ENCODE assay signal across 24 cellular contexts in the genomic region with DNA sequence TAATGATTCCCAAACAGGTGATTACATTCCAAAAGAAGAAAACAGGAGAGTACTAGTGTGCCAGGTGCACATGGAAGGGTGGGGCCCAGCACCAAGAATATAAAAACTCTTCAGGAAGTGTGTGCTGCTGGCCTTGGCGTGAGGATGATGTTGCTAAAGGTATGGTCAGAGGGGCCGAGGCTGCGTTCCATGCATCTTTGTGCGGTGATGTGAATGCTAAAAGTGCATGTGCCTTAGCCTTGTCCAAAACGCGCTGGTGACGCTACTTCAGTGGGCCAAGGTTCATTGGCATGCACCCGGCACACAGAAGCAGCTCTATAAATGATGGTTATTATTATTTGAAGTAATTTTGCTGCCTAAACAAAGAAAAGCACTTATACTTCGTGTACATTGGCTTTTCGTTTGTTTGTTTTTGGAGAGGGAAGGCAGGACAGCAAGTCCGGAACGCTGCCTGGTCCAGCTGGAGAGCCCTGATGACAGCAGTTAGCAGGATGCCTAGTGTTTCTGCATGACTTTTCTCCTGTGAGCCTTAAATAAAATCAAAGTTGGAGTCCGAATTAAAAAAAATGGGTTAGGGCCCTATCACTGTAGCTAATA. TPM values are rescaled to one million over a fixed set of nuclear protein-coding genes. Genes with fewer than 3 reads are reported as not detected.
DNase-seq lines count a peak whose midpoint lies in the region; ATAC-seq, FAIRE-seq and TF ChIP-seq lines count a peak whose summit lies in the region.
"Had no signal": no experiment of that assay in that cellular context is flagged by ENCODE, and none has a peak within 500 bp of the region (broad histone marks: within the 10 kb centered on the region; RNA-seq: fewer than 3 reads in every experiment).

No MANE protein-coding gene starts in this region.

- DNase-seq in GM23338 (ENCODE audit: low spot score) (no peak), NCI-H774 (lab: John Stamatoyannopoulos, UW) (peak; percentile 4), H1 (ENCODE audit: low read depth in 1 of 2, low spot score in 2 of 2) (no peak), osteocyte (ENCODE audit: extremely low spot score, unreplicated experiment) (no peak), NCI-H1417 treated with DMSO at 0.1 percent for 48 hours (lab: John Stamatoyannopoulos, UW) (no peak), upper lobe of left lung (no peak), NCI-H2107 (lab: John Stamatoyannopoulos, UW) (no peak)
- DNase-seq: activated B cell treated with CpG ODN at 0.5 μM for 24 hours; activated CD4-positive, alpha-beta memory T cell treated with anti-CD3 and anti-CD28 coated beads for 36 hours; activated gamma-delta T cell treated with Interleukin-2 at 50 U/mL for 16 hours; CD4-positive, alpha-beta memory T cell; dermis blood vessel endothelial cell; DMS 273 treated with DMSO at 0.1 percent for 48 hours; GDM1; head of caudate nucleus; left lung; NCI-H1092 treated with DMSO at 0.1 percent for 48 hours; NCI-H2029 treated with DMSO at 0.1 percent for 48 hours; NCI-H446 treated with DMSO at 0.1 percent for 48 hours; psoas muscle had no signal

- H2AFZ ChIP-seq in GM23338 = no peak overlapping the region
- no peak overlapping the region for H2AFZ ChIP-seq in H1 (ENCODE audit: low read length)

- no peak for TF ChIP-seq POLR2A in H1 (IDR thresholded peaks at IDR 0.05; ENCODE audit: control extremely low read depth in 1 of 2, low read depth in 2 of 2, low read length in 2 of 2)
- TF ChIP-seq POLR2A in upper lobe of left lung (IDR thresholded peaks at IDR 0.05) = no peak

- peak overlapping the region; percentile 95; the same call in 1 of the 2 replicates for H2BK15ac ChIP-seq in H1 (ENCODE audit: low read length)

- H3K4me3 Mint-ChIP-seq in GM23338 (peak overlapping the region; percentile 18; the same call in 1 of the 3 replicates), osteocyte (ENCODE audit: unreplicated experiment) (peak overlapping the region; percentile 74)
- H3K4me3 Mint-ChIP-seq: activated B cell treated with CpG ODN at 0.5 μM for 24 hours; activated CD4-positive, alpha-beta memory T cell treated with anti-CD3 and anti-CD28 coated beads for 36 hours; mesothelial cell of epicardium had no signal

- no peaks in the 10 kb centered on the region for H3K9me3 ChIP-seq in H1 (ENCODE audit: insufficient read depth in 2 of 2, low read depth in 1 of 2, low read length in 1 of 2)
- H3K9me3 ChIP-seq in upper lobe of left lung = no peaks in the 10 kb centered on the region
- H3K9me3 ChIP-seq: left lung, psoas muscle had no signal

- H3K4me2 ChIP-seq in GM23338 = peak overlapping the region; percentile 84
- peak overlapping the region; percentile 38 to 85; a peak in 3 of 4 replicates for H3K4me2 ChIP-seq in H1 (ENCODE audit: insufficient read depth in 1 of 2, low read depth in 2 of 2, low read length in 2 of 2)

- peaks cover 19% of the 10 kb centered on the region; the same call in 2 of the 3 replicates for H3K36me3 Mint-ChIP-seq in GM23338 (ENCODE audit: low read depth)
- peaks cover 44% of the 10 kb centered on the region for H3K36me3 Mint-ChIP-seq in osteocyte (ENCODE audit: unreplicated experiment)

- H3K27me3 Mint-ChIP-seq in GM23338 (ENCODE audit: insufficient read depth, low read depth, poor library complexity) (peaks cover 33% of the 10 kb centered on the region), osteocyte (ENCODE audit: unreplicated experiment) (no peaks in the 10 kb centered on the region)

- no peak for TF ChIP-seq EP300 in H1 (IDR thresholded peaks at IDR 0.05; ENCODE audit: borderline replicate concordance in 1 of 2, low read depth in 2 of 2, low read length in 2 of 2)
- TF ChIP-seq EP300 in upper lobe of left lung (IDR thresholded peaks at IDR 0.05) = no peak

- H3K79me2 ChIP-seq in GM23338 (replicated peaks; ENCODE audit: insufficient read depth) (peaks cover 6% of the 10 kb centered on the region; the same call in 1 of the 2 replicates), H1 (ENCODE audit: control insufficient read depth in 1 of 2, insufficient read depth in 2 of 2, low read length in 2 of 2) (0 out of 4 replicates have a peak, but pooled peaks cover 0 to 3% of the 10 kb centered on the region in 2 experiments)

- H4K5ac ChIP-seq in H1 (ENCODE audit: insufficient read length, low read depth, low read length) = no peak overlapping the region

- no peak for TF ChIP-seq RAD21 in H1 (IDR thresholded peaks at IDR 0.05 in 1 of 2, conservative IDR thresholded peaks at IDR 0.05 in 1 of 2; ENCODE audit: low read depth in 2 of 2, low read length in 2 of 2)

- H3K4me3 ChIP-seq in GM23338 (peak overlapping the region; percentile 33; the same call in 1 of the 2 replicates), H1 (ENCODE audit: extremely low read depth in 1 of 4, insufficient read depth in 2 of 4, low read depth in 3 of 4, low read length in 4 of 4) (peak overlapping the region in 1 of 4 experiments; percentile 70; a peak in 1 of 8 replicates), upper lobe of left lung (no peak overlapping the region)
- H3K4me3 ChIP-seq: left lung, psoas muscle had no signal

- H3K27ac Mint-ChIP-seq in GM23338 (no peak overlapping the region), osteocyte (ENCODE audit: unreplicated experiment) (no peak overlapping the region)
- H3K27ac Mint-ChIP-seq: activated B cell treated with CpG ODN at 0.5 μM for 24 hours; activated CD4-positive, alpha-beta memory T cell treated with anti-CD3 and anti-CD28 coated beads for 36 hours; CD4-positive, alpha-beta memory T cell; mesothelial cell of epicardium had no signal

- no peaks in the 10 kb centered on the region; the same call in 1 of the 2 replicates for H3K79me1 ChIP-seq in H1 (ENCODE audit: low read depth, low read length)

- peaks cover 42% of the 10 kb centered on the region for H3K4me1 Mint-ChIP-seq in GM23338
- H3K4me1 Mint-ChIP-seq in osteocyte (ENCODE audit: unreplicated experiment) = peaks cover 23% of the 10 kb centered on the region

- peak overlapping the region; percentile 61; the same call in 1 of the 2 replicates for H2BK5ac ChIP-seq in H1 (ENCODE audit: low read depth, low read length)

- H3F3A ChIP-seq in GM23338 (replicated peaks; ENCODE audit: low read depth) = peaks cover 15% of the 10 kb centered on the region

- POLR2A ChIA-PET in H1 (lab: Charles Lee; ENCODE audit: partially characterized antibody) = interaction anchor here (0.7 to 2.1 kb wide), 8 partner anchors 11 to 220 kb away, joined by 3 to 6 read pairs (median 4); no protein-coding TSS in a partner anchor

- no peak overlapping the region for H3K23ac ChIP-seq in H1 (ENCODE audit: insufficient read length)

- ATAC-seq in GM23338 = no peak
- no peak for ATAC-seq in upper lobe of left lung (ENCODE audit: low FRiP score in 2 of 2)
- ATAC-seq: left lung, SK-N-SH treated with all-trans-retinoic acid at 6 μM for 48 hours had no signal

- H3K27me3 ChIP-seq in GM23338 (ENCODE audit: insufficient read depth) = peaks cover 37% of the 10 kb centered on the region
- peaks cover 9 to 41% (median 29%) of the 10 kb centered on the region in 4 experiments for H3K27me3 ChIP-seq in H1 (replicated peaks in 1 of 4; ENCODE audit: control insufficient read depth in 3 of 4, extremely low read depth in 1 of 4, insufficient read depth in 3 of 4, low read length in 3 of 4)
- peaks cover 0 to 17% (median 9%) of the 10 kb centered on the region in 4 donors for H3K27me3 ChIP-seq in upper lobe of left lung

- 71% methylated on average over 13 of the region's 13 CpGs; no CpG with 5 or more reads in 1 of the 2 experiments for WGBS in H1 (ENCODE audit: extremely low coverage in 1 of 2, insufficient coverage in 1 of 2, insufficient read length in 1 of 2, insufficient replicate concordance in 2 of 2, low coverage in 1 of 2, low lambda C conversion rate in 2 of 2, missing lambda C conversion rate in 1 of 2), 2 experiments
- WGBS in upper lobe of left lung, 2 donors = 88 to 89% methylated on average over 13 of the region's 13 CpGs

- H2BK12ac ChIP-seq in H1 (ENCODE audit: low read depth, low read length) = peak overlapping the region; percentile 97; the same call in 1 of the 2 replicates

- no peak overlapping the region for H4K8ac ChIP-seq in H1 (ENCODE audit: extremely low read depth, insufficient read depth, low read length)

- peaks cover 43% of the 10 kb centered on the region for H3K4me1 ChIP-seq in GM23338 (ENCODE audit: insufficient read depth)
- peaks cover 6 to 29% (median 20%) of the 10 kb centered on the region in 4 experiments for H3K4me1 ChIP-seq in H1 (replicated peaks in 1 of 4; ENCODE audit: control insufficient read depth in 3 of 4, insufficient read depth in 4 of 4, low read length in 3 of 4)
- H3K4me1 ChIP-seq in upper lobe of left lung = peaks cover 25 to 33% (median 27%) of the 10 kb centered on the region in 4 donors

- H3K9me2 ChIP-seq in GM23338 (ENCODE audit: insufficient read depth) = no peaks in the 10 kb centered on the region

- H3K4ac ChIP-seq in H1 (replicated peaks; ENCODE audit: insufficient read length, low read depth, low read length) = no peak overlapping the region

- CTCF ChIA-PET in H1 (lab: Charles Lee; ENCODE audit: partially characterized antibody) = interaction anchor here (0.6 to 5.1 kb wide), 5 partner anchors 12 to 273 kb away, joined by 3 to 28 read pairs (median 4); no protein-coding TSS in a partner anchor

- peak overlapping the region; percentile 30; the same call in 1 of the 2 replicates for H2AK5ac ChIP-seq in H1 (ENCODE audit: low read depth, low read length)

- H4K91ac ChIP-seq in H1 (replicated peaks; ENCODE audit: insufficient read length, low read length) = no peak overlapping the region

- TF ChIP-seq CTCF in GM23338 (conservative IDR thresholded peaks at IDR 0.05; ENCODE audit: low read depth in 2 of 2) (no peak), H1 (IDR thresholded peaks at IDR 0.05; ENCODE audit: control extremely low read depth in 1 of 3, insufficient read depth in 1 of 3, low read depth in 1 of 3, low read length in 3 of 3) (no peak), osteocyte (IDR thresholded peaks at IDR 0.05) (no peak), upper lobe of left lung (IDR thresholded peaks at IDR 0.05) (no peak)

- H3K14ac ChIP-seq in H1 (ENCODE audit: insufficient read length) = no peak overlapping the region

- FAIRE-seq in H1 (lab: Jason Lieb, UNC) = no peak
- FAIRE-seq: HTR-8/SVneo had no signal

- no peak overlapping the region for H3K18ac ChIP-seq in H1 (ENCODE audit: extremely low read depth, low read length)

- H3K9me3 Mint-ChIP-seq in GM23338 (no peaks in the 10 kb centered on the region; the same call in 2 of the 3 replicates), osteocyte (ENCODE audit: unreplicated experiment) (no peaks in the 10 kb centered on the region)
- H3K9me3 Mint-ChIP-seq: activated B cell treated with CpG ODN at 0.5 μM for 24 hours; activated CD4-positive, alpha-beta memory T cell treated with anti-CD3 and anti-CD28 coated beads for 36 hours; CD4-positive, alpha-beta memory T cell; mesothelial cell of epicardium had no signal

- H3K23me2 ChIP-seq in H1 (ENCODE audit: low read depth, low read length) = peaks cover 8% of the 10 kb centered on the region; the same call in 1 of the 2 replicates

- H2BK120ac ChIP-seq in H1 (replicated peaks; ENCODE audit: low read depth, low read length) = no peak overlapping the region

- H4K20me1 ChIP-seq in GM23338 (replicated peaks; ENCODE audit: insufficient read depth) (no peaks in the 10 kb centered on the region; the same call in 1 of the 2 replicates), H1 (replicated peaks in 1 of 2; ENCODE audit: control insufficient read depth in 1 of 2, insufficient read depth in 2 of 2, low read length in 2 of 2) (peaks cover 2 to 13% of the 10 kb centered on the region in 2 experiments)

- H3K36me3 ChIP-seq in GM23338 (ENCODE audit: insufficient read depth) (0 out of 2 replicates have a peak, but pooled peaks cover 12% of the 10 kb centered on the region), H1 (ENCODE audit: control insufficient read depth in 2 of 4, insufficient read depth in 4 of 4, low read length in 3 of 4) (peaks cover 0 to 18% (median 10%) of the 10 kb centered on the region in 4 experiments; a peak in 6 of 8 replicates), upper lobe of left lung (peaks cover 0 to 24% (median 15%) of the 10 kb centered on the region in 4 donors)

- no peak overlapping the region for H3K9ac ChIP-seq in H1 (replicated peaks in 1 of 4; ENCODE audit: extremely low read depth in 1 of 4, low read depth in 3 of 4, low read length in 3 of 4)

- H3K56ac ChIP-seq in H1 (replicated peaks; ENCODE audit: insufficient read length, low read depth, low read length) = no peak overlapping the region

- H3K27ac ChIP-seq in GM23338 (ENCODE audit: low read depth) = 0 out of 2 replicates have a peak overlapping the region, but pooled peaks have one; percentile 4
- no peak overlapping the region for H3K27ac ChIP-seq in H1 (ENCODE audit: low read depth, low read length)
- H3K27ac ChIP-seq in upper lobe of left lung = no peak overlapping the region
- H3K27ac ChIP-seq: left lung, psoas muscle had no signal

- H2BK20ac ChIP-seq in H1 (ENCODE audit: low read length) = peak overlapping the region; percentile 43; the same call in 1 of the 2 replicates

RNA-seq across cellular contexts. Expression of a gene that starts 2.9 kb away (rescaled TPM):
- total RNA-seq in GM23338 (2014; rRNA removed; shearing (Covaris generic)) = 4.5 and 6.4 TPM in 2 replicates
- polyA plus RNA-seq in GM23338 (2016; fragmentation: Nextera tagmentation; extraction: Ambion mirVana) = 11.3 and 12.1 TPM in 2 replicates
- 10.4 and 11.5 TPM in 2 replicates for total RNA-seq in H1 (2021; fragmentation: NEBNext Ultra II Directional; extraction: Animal tissue kit (Norgen Biotek cat#: 25700))
- 4.3 and 4.6 TPM in 2 replicates for polyA plus RNA-seq in H1 (2011; rRNA removed)
- 5.4 TPM for polyA plus RNA-seq in H1 (2011; cell fraction: cytosol; rRNA removed)
- polyA plus RNA-seq in H1 (2011; cell fraction: nucleus; rRNA removed) = 7.2 TPM
- 4.5 to 6.0 TPM (median 4.9 TPM) in 4 replicates for polyA plus RNA-seq in H1 (2012, experiment 1 of 2)
- 2.0 TPM for polyA plus RNA-seq in H1 (2012, experiment 2 of 2)
- 11.7 TPM for polyA plus RNA-seq in H1 (2013, experiment 1 of 2)
- polyA plus RNA-seq in H1 (2013, experiment 2 of 2) = 12.0 TPM
- 2.8 and 4.6 TPM in 2 replicates for polyA minus RNA-seq in H1 (2011; rRNA and poly(A)+ RNA removed)
- 6.0 TPM for polyA minus RNA-seq in H1 (2011; cell fraction: cytosol; rRNA and poly(A)+ RNA removed)
- 7.4 TPM for polyA minus RNA-seq in H1 (2011; cell fraction: nucleus; rRNA and poly(A)+ RNA removed)
- total RNA-seq in osteocyte = 50.0 and 52.9 TPM in 2 replicates
- total RNA-seq in upper lobe of left lung = 10 to 100 TPM in 5 of 6 donors, 1 to 10 TPM in 1; 8.3 to 30.7 (median 14.8) TPM
- total RNA-seq: activated B cell treated with CpG ODN at 0.5 μM for 24 hours; activated CD4-positive, alpha-beta memory T cell treated with anti-CD3 and anti-CD28 coated beads for 36 hours; CD4-positive, alpha-beta memory T cell; dermis blood vessel endothelial cell had no signal
- polyA plus RNA-seq: CD4-positive, alpha-beta memory T cell; neural cell had no signal

RNA-seq across cellular contexts. Expression of a gene that starts 20.2 kb away (rescaled TPM):
- 189 and 213 TPM in 2 replicates for total RNA-seq in GM23338 (2014; rRNA removed; shearing (Covaris generic))
- polyA plus RNA-seq in GM23338 (2016; fragmentation: Nextera tagmentation; extraction: Ambion mirVana) = 263 and 281 TPM in 2 replicates
- 150 and 155 TPM in 2 replicates for total RNA-seq in H1 (2021; fragmentation: NEBNext Ultra II Directional; extraction: Animal tissue kit (Norgen Biotek cat#: 25700))
- 78.7 and 115 TPM in 2 replicates for polyA plus RNA-seq in H1 (2011; rRNA removed)
- polyA plus RNA-seq in H1 (2011; cell fraction: cytosol; rRNA removed) = 169 TPM
- 96.8 TPM for polyA plus RNA-seq in H1 (2011; cell fraction: nucleus; rRNA removed)
- polyA plus RNA-seq in H1 (2012, experiment 1 of 2) = 165 to 214 TPM (median 182 TPM) in 4 replicates
- polyA plus RNA-seq in H1 (2012, experiment 2 of 2) = 60.1 TPM
- 107 TPM for polyA plus RNA-seq in H1 (2013, experiment 1 of 2)
- polyA plus RNA-seq in H1 (2013, experiment 2 of 2) = 106 TPM
- 107 and 121 TPM in 2 replicates for polyA minus RNA-seq in H1 (2011; rRNA and poly(A)+ RNA removed)
- polyA minus RNA-seq in H1 (2011; cell fraction: cytosol; rRNA and poly(A)+ RNA removed) = 83.2 TPM
- polyA minus RNA-seq in H1 (2011; cell fraction: nucleus; rRNA and poly(A)+ RNA removed) = 78.8 TPM
- 81.4 and 82.9 TPM in 2 replicates for total RNA-seq in osteocyte
- total RNA-seq in upper lobe of left lung = 100 to 1,000 TPM in 2 of 6 donors, 10 to 100 TPM in 4; 34.7 to 113 (median 73.7) TPM

RNA-seq across cellular contexts. Expression of a gene that starts 21.2 kb away (rescaled TPM):
- total RNA-seq in GM23338 (2014; rRNA removed; shearing (Covaris generic)) = 42.1 and 45.8 TPM in 2 replicates
- polyA plus RNA-seq in GM23338 (2016; fragmentation: Nextera tagmentation; extraction: Ambion mirVana) (31.5 and 35.6 TPM in 2 replicates), H1 (2011; rRNA removed) (12.9 and 13.6 TPM in 2 replicates)
- total RNA-seq in H1 (2021; fragmentation: NEBNext Ultra II Directional; extraction: Animal tissue kit (Norgen Biotek cat#: 25700)) = 31.4 and 37.2 TPM in 2 replicates
- polyA plus RNA-seq in H1 (2011; cell fraction: cytosol; rRNA removed) = 22.5 TPM
- 28.4 TPM for polyA plus RNA-seq in H1 (2011; cell fraction: nucleus; rRNA removed)
- 24.6 to 32.5 TPM (median 25.7 TPM) in 4 replicates for polyA plus RNA-seq in H1 (2012, experiment 1 of 2)
- polyA plus RNA-seq in H1 (2012, experiment 2 of 2) = 5.9 TPM
- polyA plus RNA-seq in H1 (2013, experiment 1 of 2) = 27.9 TPM
- polyA plus RNA-seq in H1 (2013, experiment 2 of 2) = 26.7 TPM
- polyA minus RNA-seq in H1 (2011; rRNA and poly(A)+ RNA removed) = 18.9 and 19.0 TPM in 2 replicates
- 15.1 TPM for polyA minus RNA-seq in H1 (2011; cell fraction: cytosol; rRNA and poly(A)+ RNA removed)
- polyA minus RNA-seq in H1 (2011; cell fraction: nucleus; rRNA and poly(A)+ RNA removed) = 44.6 TPM
- total RNA-seq in osteocyte (50.2 and 55.5 TPM in 2 replicates), upper lobe of left lung (100 to 1,000 TPM in 3 of 6 donors, 10 to 100 TPM in 3; 30.5 to 140 (median 89.2) TPM)
